8 cellular contexts compared by ENCODE assay signal in the genomic region with DNA sequence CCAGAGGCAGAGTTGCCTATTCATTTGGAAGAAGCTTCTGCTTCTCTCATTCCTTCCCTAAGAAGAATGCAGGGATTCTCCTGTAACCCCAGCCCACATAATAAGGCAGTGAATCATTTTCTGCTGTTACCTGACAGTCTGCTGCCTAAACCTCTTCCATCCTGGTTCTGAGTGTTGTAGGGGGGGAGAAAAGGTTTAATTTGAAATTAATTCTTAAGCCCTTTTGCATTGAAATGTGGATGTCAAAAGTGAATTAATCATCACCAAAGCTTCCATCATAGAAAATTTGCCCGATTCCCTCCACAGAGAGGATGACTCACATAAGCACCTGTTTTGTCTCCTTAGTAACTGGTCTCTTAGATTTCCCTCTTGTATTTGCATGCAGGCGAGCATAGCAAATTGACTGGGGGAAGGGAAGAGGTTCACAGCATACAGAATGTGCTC.
DNase-seq lines count a peak whose midpoint lies in the region; ATAC-seq and TF ChIP-seq lines count a peak whose summit lies in the region.

No MANE protein-coding gene starts in this region.

- H4K20me1 ChIP-seq in Karpas-422 (ENCODE audit: insufficient read depth, low read depth, low read length) = no peaks in the 10 kb centered on the region

- peak overlapping the region; percentile 47 for H3K9ac ChIP-seq in Karpas-422 (ENCODE audit: low read length)
- H3K9ac ChIP-seq in mesendoderm (ENCODE audit: low read length) = no peak overlapping the region
- no peak overlapping the region for H3K9ac ChIP-seq in colonic mucosa (ENCODE audit: low read depth in 2 of 2, low read length in 2 of 2)

- no peaks in the 10 kb centered on the region for H3K79me2 ChIP-seq in Karpas-422 (ENCODE audit: low read length)
- no peaks in the 10 kb centered on the region for H3K79me2 ChIP-seq in mesendoderm (ENCODE audit: control insufficient read depth, insufficient read depth, low read length)

- no CpG with 5 or more reads among the region's 2 CpGs for WGBS in mesendoderm (ENCODE audit: extremely low coverage, insufficient coverage, low lambda C conversion rate)
- 77 to 79% methylated on average over 2 of the region's 2 CpGs for WGBS in testis, 2 donors
- WGBS in right lobe of liver (ENCODE audit: insufficient coverage, low coverage, low lambda C conversion rate, missing lambda C conversion rate) = 35% methylated on average over 2 of the region's 2 CpGs

- no peak overlapping the region for H2BK5ac ChIP-seq in mesendoderm (ENCODE audit: low read length)

- H3K36me3 ChIP-seq in Karpas-422 (ENCODE audit: insufficient read depth, low read length) = no peaks in the 10 kb centered on the region; the same call in 1 of the 2 replicates
- H3K36me3 ChIP-seq in mesendoderm (ENCODE audit: control insufficient read depth, insufficient read depth, low read length) = no peaks in the 10 kb centered on the region
- H3K36me3 ChIP-seq in testis (ENCODE audit: low read depth, missing control alignments) = no peaks in the 10 kb centered on the region
- no peaks in the 10 kb centered on the region for H3K36me3 ChIP-seq in right lobe of liver
- H3K36me3 ChIP-seq in colonic mucosa = no peaks in the 10 kb centered on the region

- no peak overlapping the region for H3K4me3 ChIP-seq in GM12865 (ENCODE audit: low read depth, low read length)
- H3K4me3 ChIP-seq in Karpas-422 (ENCODE audit: low read length) = peak overlapping the region; percentile 39; the same call in 1 of the 2 replicates
- no peak overlapping the region for H3K4me3 ChIP-seq in mesendoderm (ENCODE audit: low read length)
- no peak overlapping the region for H3K4me3 ChIP-seq in testis
- H3K4me3 ChIP-seq in right lobe of liver = no peak overlapping the region
- H3K4me3 ChIP-seq in colonic mucosa = no peak overlapping the region

- H4K5ac ChIP-seq in mesendoderm (ENCODE audit: low read length) = no peak overlapping the region

- H3K56ac ChIP-seq in mesendoderm (ENCODE audit: low read length) = no peak overlapping the region

- H3K23ac ChIP-seq in mesendoderm (ENCODE audit: low read length) = no peak overlapping the region

- H3K79me1 ChIP-seq in mesendoderm (ENCODE audit: low read length) = no peaks in the 10 kb centered on the region

- peaks cover 14% of the 10 kb centered on the region for H3K9me3 ChIP-seq in Karpas-422 (ENCODE audit: low read length)
- H3K9me3 ChIP-seq in testis = no peaks in the 10 kb centered on the region
- no peaks in the 10 kb centered on the region for H3K9me3 ChIP-seq in right lobe of liver
- no peaks in the 10 kb centered on the region for H3K9me3 ChIP-seq in colonic mucosa

- no peaks in the 10 kb centered on the region for H3K9me2 ChIP-seq in Karpas-422 (replicated peaks; ENCODE audit: insufficient read depth, low read length)

- H3K27ac ChIP-seq in Karpas-422 (ENCODE audit: low read length) (peak overlapping the region; percentile 88), mesendoderm (ENCODE audit: low read depth, low read length) (no peak overlapping the region), testis (no peak overlapping the region), right lobe of liver (no peak overlapping the region), colonic mucosa (no peak overlapping the region)

- no peak overlapping the region for H4K8ac ChIP-seq in mesendoderm (ENCODE audit: low read depth, low read length)

- no peak for TF ChIP-seq CTCF in GM12865 (IDR thresholded peaks at IDR 0.05; ENCODE audit: insufficient read depth, low read depth, low read length, missing control alignments)
- TF ChIP-seq CTCF in testis (IDR thresholded peaks at IDR 0.05) = no peak
- no peak for TF ChIP-seq CTCF in right lobe of liver (IDR thresholded peaks at IDR 0.05)
- no peak for TF ChIP-seq CTCF in colonic mucosa (IDR thresholded peaks at IDR 0.05)

- ATAC-seq in GM18505 (IDR thresholded peaks at IDR 0.05; ENCODE audit: unreplicated experiment) (no peak), right lobe of liver (no peak)

- DNase-seq in GM12865 (ENCODE audit: low read depth) (peak; percentile 17), Karpas-422 (peak; percentile 91), SHP77 (lab: John Stamatoyannopoulos, UW) (peak; percentile 58 to 68), mesendoderm (peak; percentile 79), testis (no peak), right lobe of liver (no peak), colonic mucosa (no peak)

- H3K4me1 ChIP-seq in Karpas-422 (ENCODE audit: low read length) (peaks cover 38% of the 10 kb centered on the region), mesendoderm (ENCODE audit: control insufficient read depth, low read depth, low read length) (no peaks in the 10 kb centered on the region), testis (no peaks in the 10 kb centered on the region), right lobe of liver (peaks cover 0 to 4% (median 0%) of the 10 kb centered on the region in 4 donors), colonic mucosa (no peaks in the 10 kb centered on the region)

- H3K4me2 ChIP-seq in Karpas-422 (ENCODE audit: low read depth, low read length, poor library complexity, severe bottlenecking) (peak overlapping the region; percentile 63), mesendoderm (ENCODE audit: low read length) (no peak overlapping the region)

- no peak overlapping the region for H3K18ac ChIP-seq in mesendoderm (ENCODE audit: low read length)

- peak overlapping the region; percentile 19; the same call in 1 of the 2 replicates for H2AFZ ChIP-seq in Karpas-422 (ENCODE audit: low read length)

- H3K27me3 ChIP-seq in Karpas-422 (ENCODE audit: low read length) = no peaks in the 10 kb centered on the region
- H3K27me3 ChIP-seq in mesendoderm (ENCODE audit: insufficient read depth, low read length, poor library complexity) = no peaks in the 10 kb centered on the region
- H3K27me3 ChIP-seq in testis = no peaks in the 10 kb centered on the region
- no peaks in the 10 kb centered on the region for H3K27me3 ChIP-seq in right lobe of liver
- H3K27me3 ChIP-seq in colonic mucosa = no peaks in the 10 kb centered on the region

- H2BK15ac ChIP-seq in mesendoderm (replicated peaks; ENCODE audit: low read depth) = no peak overlapping the region

- intact Hi-C loops in testis (cut with DNase I; ENCODE audit: low total_unique reads) (no loop called here), right lobe of liver (cut with DNase I) (no loop called here), colonic mucosa (cut with DNase I) (no loop called here)

- TF ChIP-seq POLR2A in testis (IDR thresholded peaks at IDR 0.05) (no peak), GM18505 (IDR thresholded peaks at IDR 0.05; ENCODE audit: borderline replicate concordance, extremely low read depth, insufficient read depth, insufficient read length) (no peak), right lobe of liver (IDR thresholded peaks at IDR 0.05) (no peak)

- H2BK120ac ChIP-seq in mesendoderm (ENCODE audit: low read depth, low read length) = no peak overlapping the region

- no peak overlapping the region for H2AK5ac ChIP-seq in mesendoderm (ENCODE audit: low read length)

- H3K4ac ChIP-seq in mesendoderm (ENCODE audit: low read depth, low read length) = no peak overlapping the region

Comparison
In these comparisons a context has a peak if more than half of its experiments do, and no peak if none do; other contexts are left out.
1. DNase-seq: peak in GM12865 (single experiment), Karpas-422 (single experiment), SHP77 (2 of 2) and mesendoderm (single experiment); none in testis (single experiment), right lobe of liver (0 of 3) and colonic mucosa (single experiment).